In genomic region chr10:29140151-29140550, GRCh38 we compare ENCODE assay signal across 15 cellular contexts.
"Had no signal": no experiment of that assay in that cellular context is flagged by ENCODE, and none has a peak within 500 bp of the region (broad histone marks: within the 10 kb centered on the region; RNA-seq: fewer than 3 reads in every experiment).

No MANE protein-coding gene starts in this region.

- H3K4me1 ChIP-seq: gastroesophageal sphincter, sigmoid colon, upper lobe of right lung had no signal

- H3K4me1 Mint-ChIP-seq: activated CD4-positive, alpha-beta T cell treated with anti-CD3 and anti-CD28 coated beads, Interleukin-2, amount 10 ng/mL, durations not matched to agents 7 days and 5 days; activated naive CD8-positive, alpha-beta T cell treated with anti-CD3 and anti-CD28 coated beads, Interleukin-2, amount 50 U/mL, for 24 hours had no signal

- ATAC-seq: activated naive CD8-positive, alpha-beta T cell treated with anti-CD3 and anti-CD28 coated beads, Interleukin-2, amount 50 U/mL, for 24 hours; gastroesophageal sphincter; mucosa of descending colon; naive thymus-derived CD8-positive, alpha-beta T cell; stimulated activated naive CD8-positive, alpha-beta T cell treated with anti-CD3 and anti-CD28 coated beads, Interleukin-15, Interleukin-2, amounts not matched to agents 100 U/mL and 50 U/mL, for 24 hours; upper lobe of right lung had no signal

- H3K27ac ChIP-seq: gastroesophageal sphincter, sigmoid colon, upper lobe of right lung had no signal

- DNase-seq: activated CD4-positive, alpha-beta T cell treated with anti-CD3 and anti-CD28 coated beads, Interleukin-2, amount 10 ng/mL, durations not matched to agents 7 days and 5 days; activated CD4-positive, CD25-positive, alpha-beta regulatory T cell; activated CD8-positive, alpha-beta memory T cell treated with anti-CD3 and anti-CD28 coated beads for 24 hours; activated naive CD4-positive, alpha-beta T cell treated with Interleukin-2 at 50 U/mL for 16 hours; activated naive CD8-positive, alpha-beta T cell treated with anti-CD3 and anti-CD28 coated beads, Interleukin-2, amount 50 U/mL, for 24 hours; mucosa of descending colon; naive thymus-derived CD8-positive, alpha-beta T cell; nucleus accumbens; sigmoid colon; stimulated activated CD4-positive, alpha-beta T cell treated with anti-CD3 and anti-CD28 coated beads, Interleukin-12 subunit alpha, Interleukin-12 subunit beta, amount 100 ng/mL, for 4 hours; stimulated activated naive CD8-positive, alpha-beta T cell treated with anti-CD3 and anti-CD28 coated beads, Interleukin-15, Interleukin-2, amounts not matched to agents 100 U/mL and 50 U/mL, for 24 hours; upper lobe of right lung had no signal

- H3K4me3 ChIP-seq: gastroesophageal sphincter, mucosa of descending colon, sigmoid colon, upper lobe of right lung had no signal

- H3K27me3 ChIP-seq: sigmoid colon, upper lobe of right lung had no signal

- H3K9me3 ChIP-seq: gastroesophageal sphincter, mucosa of descending colon, sigmoid colon, upper lobe of right lung had no signal

- H3K4me3 Mint-ChIP-seq: activated CD4-positive, alpha-beta T cell treated with anti-CD3 and anti-CD28 coated beads, Interleukin-2, amount 10 ng/mL, durations not matched to agents 7 days and 5 days; activated naive CD8-positive, alpha-beta T cell treated with anti-CD3 and anti-CD28 coated beads, Interleukin-2, amount 50 U/mL, for 24 hours; naive thymus-derived CD8-positive, alpha-beta T cell; T-helper 1 cell treated with Interleukin-12 subunit alpha and Interleukin-12 subunit beta and Interleukin-4 antibody, amounts not matched to agents 30 μg/mL and 1 μg/mL, for 36 hours had no signal

- H3K27ac Mint-ChIP-seq: activated CD4-positive, alpha-beta T cell treated with anti-CD3 and anti-CD28 coated beads, Interleukin-2, amount 10 ng/mL, durations not matched to agents 7 days and 5 days; activated naive CD8-positive, alpha-beta T cell treated with anti-CD3 and anti-CD28 coated beads, Interleukin-2, amount 50 U/mL, for 24 hours; naive thymus-derived CD8-positive, alpha-beta T cell; T-helper 1 cell treated with Interleukin-12 subunit alpha and Interleukin-12 subunit beta and Interleukin-4 antibody, amounts not matched to agents 30 μg/mL and 1 μg/mL, for 36 hours had no signal

- H3K9me3 Mint-ChIP-seq: activated CD4-positive, alpha-beta T cell treated with anti-CD3 and anti-CD28 coated beads, Interleukin-2, amount 10 ng/mL, durations not matched to agents 7 days and 5 days; activated naive CD8-positive, alpha-beta T cell treated with anti-CD3 and anti-CD28 coated beads, Interleukin-2, amount 50 U/mL, for 24 hours; T-helper 1 cell treated with Interleukin-12 subunit alpha and Interleukin-12 subunit beta and Interleukin-4 antibody, amounts not matched to agents 30 μg/mL and 1 μg/mL, for 36 hours had no signal

- H3K36me3 Mint-ChIP-seq: naive thymus-derived CD8-positive, alpha-beta T cell had no signal

- H3K36me3 ChIP-seq: gastroesophageal sphincter, sigmoid colon, upper lobe of right lung had no signal

- FAIRE-seq: colon had no signal
